ENCODE assay signal across 8 cellular contexts in genomic region chr9:127225747-127226646, GRCh38. TPM values are rescaled to one million over a fixed set of nuclear protein-coding genes. Genes with fewer than 3 reads are reported as not detected.
DNase-seq lines count a peak whose midpoint lies in the region; ATAC-seq and TF ChIP-seq lines count a peak whose summit lies in the region.

No MANE protein-coding gene starts in this region.

- no peaks in the 10 kb centered on the region for H3K36me3 ChIP-seq in H7 (replicated peaks; ENCODE audit: control insufficient read depth, insufficient read depth, low read length)
- H3K36me3 ChIP-seq in stomach: no peaks in the 10 kb centered on the region

- H3K27ac ChIP-seq in stomach: peak overlapping the region in 2 of 5 donors; percentile 86 to 87

- H3K27ac Mint-ChIP-seq in immature natural killer cell: peak overlapping the region in 3 of 6 donors; percentile 46 to 78 (median 64)

- H3K4me1 Mint-ChIP-seq in activated T-cell treated with anti-CD3 and anti-CD28 coated beads, Interleukin-2, amount 50 U/mL, for 4 hours (ENCODE audit: low read depth): peaks cover 30% of the 10 kb centered on the region
- H3K4me1 Mint-ChIP-seq in immature natural killer cell: peaks cover 17 to 20% of the 10 kb centered on the region in 2 donors

- H3K27me3 ChIP-seq in H7 (ENCODE audit: control insufficient read depth, insufficient read depth, low read length) (peaks cover 19% of the 10 kb centered on the region), stomach (no peaks in the 10 kb centered on the region)

- TF ChIP-seq CTCF in AG10803 (conservative IDR thresholded peaks at IDR 0.05; ENCODE audit: low read length) (no peak), stomach (IDR thresholded peaks at IDR 0.05) (no peak)

- H3K27me3 Mint-ChIP-seq in activated T-cell treated with anti-CD3 and anti-CD28 coated beads, Interleukin-2, amount 50 U/mL, for 4 hours (ENCODE audit: low read depth): peaks cover 5% of the 10 kb centered on the region
- peaks cover 11 to 17% (median 13%) of the 10 kb centered on the region in 3 donors for H3K27me3 Mint-ChIP-seq in immature natural killer cell (ENCODE audit: low read depth in 3 of 3)

- no peak for TF ChIP-seq POLR2A in stomach (IDR thresholded peaks at IDR 0.05)

- no peaks in the 10 kb centered on the region for H3K9me3 Mint-ChIP-seq in activated T-cell treated with anti-CD3 and anti-CD28 coated beads, Interleukin-2, amount 50 U/mL, for 4 hours
- no peaks in the 10 kb centered on the region for H3K9me3 Mint-ChIP-seq in immature natural killer cell

- H3K9me3 ChIP-seq in stomach: no peaks in the 10 kb centered on the region

- H3K4me3 Mint-ChIP-seq in activated T-cell treated with anti-CD3 and anti-CD28 coated beads, Interleukin-2, amount 50 U/mL, for 4 hours: peak overlapping the region; percentile 81
- peak overlapping the region; percentile 80 to 86 (median 85) for H3K4me3 Mint-ChIP-seq in immature natural killer cell

- no peaks in the 10 kb centered on the region for H3K36me3 Mint-ChIP-seq in activated T-cell treated with anti-CD3 and anti-CD28 coated beads, Interleukin-2, amount 50 U/mL, for 4 hours (ENCODE audit: insufficient read depth)
- H3K36me3 Mint-ChIP-seq in immature natural killer cell: no peaks in the 10 kb centered on the region

- TF ChIP-seq EP300 in stomach (IDR thresholded peaks at IDR 0.05): no peak

- peaks cover 13 to 30% (median 22%) of the 10 kb centered on the region in 4 donors for H3K4me1 ChIP-seq in stomach

- ATAC-seq in activated T-cell treated with anti-CD3 and anti-CD28 coated beads, Interleukin-2, amount 50 U/mL, for 4 hours: no peak
- ATAC-seq in GM19035 (IDR thresholded peaks at IDR 0.05; ENCODE audit: unreplicated experiment) (no peak), GM18867 (IDR thresholded peaks at IDR 0.05; ENCODE audit: unreplicated experiment) (no peak)

- no peak for DNase-seq in AG10803 (ENCODE audit: low read depth)
- peak; percentile 83 for DNase-seq in H7
- DNase-seq in activated T-cell treated with anti-CD3 and anti-CD28 coated beads, Interleukin-2, amount 50 U/mL, for 4 hours: no peak
- no peak for DNase-seq in immature natural killer cell
- DNase-seq in stomach: no peak
- DNase-seq in activated CD4-positive, CD25-positive, alpha-beta regulatory T cell (lab: John Stamatoyannopoulos, UW): no peak

- peak overlapping the region; percentile 53 for H3K4me3 ChIP-seq in AG10803 (ENCODE audit: low read length)
- peak overlapping the region; percentile 64 for H3K4me3 ChIP-seq in H7 (ENCODE audit: insufficient read depth, low read depth, low read length)
- H3K4me3 ChIP-seq in stomach: peak overlapping the region; percentile 66 to 88 (median 82)

- intact Hi-C loops in stomach (cut with DNase I; ENCODE audit: low total_unique reads): loop anchor here (10.0 kb wide), 1 partner anchor 189 kb away; no protein-coding TSS in a partner anchor

- 29 to 46% (median 31%) methylated on average over 31 to 48 of the region's 50 CpGs for WGBS in stomach, 5 donors

RNA-seq across cellular contexts. Expression of gene GARNL3, which starts 38.6 kb away (rescaled TPM):
- total RNA-seq in H7 (2014; rRNA removed; shearing (Covaris generic)): 2.9 and 6.7 TPM in 2 replicates
- 1 to 10 TPM in 1 of 3 donors, under 1 TPM in 2; 0.66 to 1.5 (median 0.66) TPM for total RNA-seq in activated T-cell treated with anti-CD3 and anti-CD28 coated beads, Interleukin-2, amount 50 U/mL, for 4 hours
- 1 to 10 TPM in 1 of 3 donors, under 1 TPM in 1, not detected in 1; 0.44 to 2.1 TPM for polyA plus RNA-seq in immature natural killer cell
- 10 to 100 TPM in 2 of 5 donors, 1 to 10 TPM in 3; 2.7 to 35.8 (median 9.6) TPM for total RNA-seq in stomach
- 1 to 10 TPM in 2 of 3 donors, under 1 TPM in 1; 0.76 to 5.7 (median 4.0) TPM for polyA plus RNA-seq in stomach
